ENCODE assay signal across 1 cellular context in genomic region chr14:34714320-34715107, GRCh38.
TF ChIP-seq lines count a peak whose summit lies in the region.

Gene CFL2, minus strand, starts transcription at chr14:34714593. Its CDS starts 53 bp downstream, at chr14:34714540.

TF ChIP-seq in H1, 55 proteins besides CTCF, POLR2A, EP300 and RAD21:
- TF ChIP-seq CTBP2 (IDR thresholded peaks at IDR 0.05; ENCODE audit: borderline replicate concordance, insufficient read depth, insufficient read length, low read length): peak; percentile 23
- 0 out of 2 replicates have a peak, but pooled peaks have one; percentile 23 for TF ChIP-seq TEAD4 (IDR thresholded peaks at IDR 0.05; ENCODE audit: low read depth, low read length)
- peak; percentile 65 for TF ChIP-seq KDM4A (IDR thresholded peaks at IDR 0.05; ENCODE audit: low read depth, low read length, severe bottlenecking)
- peak; percentile 95 for TF ChIP-seq TAF1 (IDR thresholded peaks at IDR 0.05; ENCODE audit: low read depth, low read length)
- TF ChIP-seq TAF7 (optimal IDR thresholded peaks at IDR 0.05; ENCODE audit: borderline replicate concordance, low read depth, low read length): peak; percentile 81
- peak; percentile 90 for TF ChIP-seq YY1 (IDR thresholded peaks at IDR 0.05; ENCODE audit: low read depth, low read length)
- peak; percentile 82 for TF ChIP-seq TBP (IDR thresholded peaks at IDR 0.05; ENCODE audit: low read depth, low read length)
- peak; percentile 28; the same call in 1 of the 2 replicates for TF ChIP-seq MAX (IDR thresholded peaks at IDR 0.05)
- no peak for TF ChIP-seq E2F6 (IDR thresholded peaks at IDR 0.05)
- TF ChIP-seq PHF8 (conservative IDR thresholded peaks at IDR 0.05; ENCODE audit: low read depth, low read length): peak; percentile 92
- TF ChIP-seq RBBP5 (IDR thresholded peaks at IDR 0.05; ENCODE audit: borderline replicate concordance, low read depth, low read length): peak; percentile 79; the same call in 1 of the 2 replicates
- TF ChIP-seq USF2 (IDR thresholded peaks at IDR 0.05; ENCODE audit: low read length): peak; percentile 86
- no peak for TF ChIP-seq CREB1 (IDR thresholded peaks at IDR 0.05)
- TF ChIP-seq CHD2 (IDR thresholded peaks at IDR 0.05; ENCODE audit: low read length): no peak
- TF ChIP-seq ASH2L (IDR thresholded peaks at IDR 0.05; ENCODE audit: low read length): peak; percentile 92
- no peak for TF ChIP-seq SRF (IDR thresholded peaks at IDR 0.05; ENCODE audit: low read depth, low read length)
- no peak for TF ChIP-seq EGR1 (IDR thresholded peaks at IDR 0.05; ENCODE audit: borderline replicate concordance, low read depth, low read length)
- TF ChIP-seq RNF2 (IDR thresholded peaks at IDR 0.05; ENCODE audit: borderline replicate concordance, low read depth, low read length, missing control alignments, poor library complexity, severe bottlenecking): no peak
- TF ChIP-seq ATF3 (IDR thresholded peaks at IDR 0.05; ENCODE audit: insufficient read depth, low read depth, low read length): peak; percentile 11; the same call in 1 of the 2 replicates
- TF ChIP-seq POLR2AphosphoS5 (IDR thresholded peaks at IDR 0.05; ENCODE audit: low read depth, low read length): peak; percentile 80
TF ChIP-seq in H1: peak in this region for 14.
